11 cellular contexts compared by ENCODE assay signal in genomic region chr7:27198138-27198841, GRCh38. TPM values are rescaled to one million over a fixed set of nuclear protein-coding genes. Genes with fewer than 3 reads are reported as not detected.
A peak's percentile ranks its signal among the peaks of the same experiment; 100 is the strongest.
DNase-seq lines count a peak whose midpoint lies in the region; ATAC-seq and TF ChIP-seq lines count a peak whose summit lies in the region.
"Had no signal": no experiment of that assay in that cellular context is flagged by ENCODE, and none has a peak within 500 bp of the region (broad histone marks: within the 10 kb centered on the region; RNA-seq: fewer than 3 reads in every experiment).

No MANE protein-coding gene starts in this region.

- DNase-seq in activated T-cell treated with anti-CD3 and anti-CD28 coated beads, Interleukin-2, amount 50 U/mL, for 48 hours, result peak; percentile 32 to 37
- no peak for DNase-seq in activated T-cell treated with anti-CD3 and anti-CD28 coated beads for 4 hours
- peak; percentile 23 for DNase-seq in SW480 (ENCODE audit: low spot score)
- peak; percentile 16 to 62 for DNase-seq in left lung
- DNase-seq in upper lobe of right lung, result peak; percentile 57
- no peak for DNase-seq in NCI-H2171 treated with DMSO at 0.1 percent for 48 hours (lab: John Stamatoyannopoulos, UW)
- no peak for DNase-seq in Kasumi-1 (lab: John Stamatoyannopoulos, UW)
- DNase-seq: amniotic stem cell; stimulated activated CD4-positive, alpha-beta T cell treated with anti-CD3 and anti-CD28 coated beads, Interleukin-2, amount 100 ng/mL, for 24 hours had no signal

- TF ChIP-seq CTCF in left lung (IDR thresholded peaks at IDR 0.05), result no peak
- TF ChIP-seq CTCF in upper lobe of right lung (IDR thresholded peaks at IDR 0.05), result no peak

- no peaks in the 10 kb centered on the region for H3K36me3 ChIP-seq in left lung
- no peaks in the 10 kb centered on the region for H3K36me3 ChIP-seq in upper lobe of right lung

- no peaks in the 10 kb centered on the region for H3K9me3 ChIP-seq in left lung
- H3K9me3 ChIP-seq in upper lobe of right lung, result no peaks in the 10 kb centered on the region

- H3K4me3 ChIP-seq in left lung (no peak overlapping the region), upper lobe of right lung (no peak overlapping the region)

- H3K27me3 ChIP-seq in left lung (peaks cover 97 to 98% of the 10 kb centered on the region in 2 donors), upper lobe of right lung (peaks cover 96% of the 10 kb centered on the region)

- H3K27ac ChIP-seq in left lung (no peak overlapping the region), upper lobe of right lung (no peak overlapping the region)

- ATAC-seq in left lung (no peak), upper lobe of right lung (no peak), GM18517 (IDR thresholded peaks at IDR 0.05; ENCODE audit: unreplicated experiment) (no peak)
- ATAC-seq: CD8-positive, alpha-beta T cell had no signal

- intact Hi-C loops in left lung (cut with DNase I) (no loop called here), upper lobe of right lung (cut with DNase I) (no loop called here)

- peaks cover 4 to 42% of the 10 kb centered on the region in 2 donors for H3K4me1 ChIP-seq in left lung
- peaks cover 15% of the 10 kb centered on the region for H3K4me1 ChIP-seq in upper lobe of right lung

RNA-seq across cellular contexts. Expression of gene HOXA13, which starts 1.6 kb away (rescaled TPM):
- not detected for total RNA-seq in left lung
- total RNA-seq in upper lobe of right lung, result not detected
- total RNA-seq: CD8-positive, alpha-beta T cell had no signal

RNA-seq across cellular contexts. Expression of gene HOXA11, which starts 13.3 kb away (rescaled TPM):
- total RNA-seq in left lung (under 1 TPM in 1 of 2 donors, not detected in 1; 0.10 TPM), upper lobe of right lung (not detected)
- total RNA-seq: CD8-positive, alpha-beta T cell had no signal

RNA-seq across cellular contexts. Expression of gene HOXA10, which starts 24.2 kb away (rescaled TPM):
- total RNA-seq in left lung (under 1 TPM; 0.42 to 0.55 TPM), upper lobe of right lung (0.38 TPM)
- total RNA-seq: CD8-positive, alpha-beta T cell had no signal

RNA-seq across cellular contexts. Expression of gene HOXA9, which starts 33.0 kb away (rescaled TPM):
- total RNA-seq in left lung, result 1 to 10 TPM in 1 of 2 donors, under 1 TPM in 1; 0.73 to 1.4 TPM
- total RNA-seq in upper lobe of right lung, result 1.2 TPM
- total RNA-seq: CD8-positive, alpha-beta T cell had no signal

RNA-seq across cellular contexts. Expression of gene HOXA7, which starts 41.8 kb away (rescaled TPM):
- 1 to 10 TPM; 1.3 to 2.2 TPM for total RNA-seq in left lung
- total RNA-seq in upper lobe of right lung, result 2.9 TPM
- total RNA-seq: CD8-positive, alpha-beta T cell had no signal

Comparison
In these comparisons a context has a peak if more than half of its experiments do, and no peak if none do; other contexts are left out.
1. DNase-seq: peak in activated T-cell treated with anti-CD3 and anti-CD28 coated beads, Interleukin-2, amount 50 U/mL, for 48 hours (2 of 2), SW480 (single experiment), left lung (2 of 2) and upper lobe of right lung (single experiment); none in activated T-cell treated with anti-CD3 and anti-CD28 coated beads for 4 hours (single experiment), NCI-H2171 treated with DMSO at 0.1 percent for 48 hours (single experiment) and Kasumi-1 (0 of 2).